7 cellular contexts compared by ENCODE assay signal in the genomic region with DNA sequence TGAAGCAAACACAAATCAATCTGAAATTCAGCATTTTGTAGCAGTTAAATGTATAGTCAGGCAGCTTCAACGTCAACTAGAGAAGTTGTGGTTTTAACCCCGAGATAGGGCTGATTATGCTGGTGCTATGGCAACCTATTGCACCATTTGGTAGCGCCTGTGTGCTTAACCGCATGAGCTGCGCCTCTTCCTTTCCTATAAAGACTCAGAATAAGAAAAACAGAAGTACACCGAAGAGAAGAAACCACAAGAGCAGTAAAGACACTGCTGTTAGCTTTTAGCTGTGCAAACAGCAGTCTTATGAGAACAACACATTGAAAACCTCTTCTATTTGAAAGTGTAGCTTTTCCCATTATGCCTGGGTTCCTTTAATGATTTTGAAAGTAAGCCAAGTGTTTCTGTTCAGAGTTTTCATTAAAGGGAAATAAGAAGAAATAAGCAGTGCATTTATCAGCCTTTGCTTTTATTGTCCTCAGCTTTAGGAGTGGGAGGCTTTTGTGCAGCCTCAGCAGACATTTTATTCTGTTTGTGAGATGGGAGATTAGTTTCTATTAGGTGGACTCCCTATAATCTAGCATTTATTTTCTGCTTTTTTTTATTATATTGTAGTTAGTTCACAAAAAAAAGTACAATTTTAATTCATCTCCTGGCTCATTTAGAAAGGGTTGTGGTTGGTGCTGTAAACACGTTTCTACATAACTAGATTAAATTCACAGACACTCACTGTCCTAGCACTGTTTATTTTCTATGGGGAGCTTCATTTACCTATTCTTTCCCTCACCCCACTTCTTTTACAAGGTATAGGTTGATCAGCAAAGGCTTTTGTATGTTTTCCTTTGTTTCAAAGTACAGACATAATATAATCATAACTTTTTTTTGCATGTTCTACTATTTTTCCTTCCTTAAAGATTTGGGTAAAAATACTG.
A peak's percentile ranks its signal among the peaks of the same experiment; 100 is the strongest.
DNase-seq lines count a peak whose midpoint lies in the region; ATAC-seq and TF ChIP-seq lines count a peak whose summit lies in the region.

No MANE protein-coding gene starts in this region.

- TF ChIP-seq CTCF in brain microvascular endothelial cell (IDR thresholded peaks at IDR 0.05; ENCODE audit: low read depth, low read length, missing control alignments), result no peak

- no peaks in the 10 kb centered on the region for H3K27me3 ChIP-seq in brain microvascular endothelial cell (replicated peaks)

- H3K4me3 ChIP-seq in brain microvascular endothelial cell (ENCODE audit: low read depth, low read length), result no peak overlapping the region

- H3K27ac ChIP-seq in brain microvascular endothelial cell, result peak overlapping the region; percentile 88

- DNase-seq in MV-4-11 (lab: John Stamatoyannopoulos, UW) (peak; percentile 100), T-helper 9 cell (peak; percentile 62), brain microvascular endothelial cell (peak; percentile 97), kidney tubule cell (ENCODE audit: low spot score) (peak; percentile 74)
- DNase-seq in stimulated activated CD4-positive, alpha-beta T cell treated with anti-CD3 and anti-CD28 coated beads, Interleukin-4, amount 100 ng/mL, for 1 hour, result peak; percentile 66

- H3K36me3 ChIP-seq in brain microvascular endothelial cell (replicated peaks), result no peaks in the 10 kb centered on the region

- ATAC-seq in GM18502 (IDR thresholded peaks at IDR 0.05; ENCODE audit: poor library complexity, unreplicated experiment) (peak; percentile 94), HG02571 (IDR thresholded peaks at IDR 0.05; ENCODE audit: unreplicated experiment) (peak; percentile 96)

- in situ Hi-C loops in brain microvascular endothelial cell (cut with HindIII; ENCODE audit: low pct_ligation_motif_present, low sequenced_read_pairs), result loop anchor here (25.0 kb wide), 1 partner anchor 195 kb away; no protein-coding TSS in a partner anchor
